ENCODE assay signal across 25 cellular contexts in the genomic region with DNA sequence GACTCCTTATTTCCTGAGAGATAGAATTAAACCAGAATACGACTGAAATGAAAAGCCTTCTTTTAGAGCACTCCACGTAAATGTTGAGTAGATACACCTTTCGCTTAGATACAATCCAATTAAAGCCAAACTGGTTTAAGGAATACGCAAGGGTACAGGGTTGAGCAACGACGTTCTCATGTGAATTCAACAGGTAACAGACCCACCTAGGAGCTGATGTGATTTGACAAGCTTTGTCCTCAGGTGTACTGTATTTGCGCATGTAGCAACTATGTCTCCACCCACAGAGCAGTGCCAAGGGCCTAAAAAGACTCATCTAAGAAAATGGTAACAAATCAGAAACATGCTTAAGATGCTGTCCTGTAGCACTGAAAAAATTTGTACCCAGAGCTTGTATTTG.
"Had no signal": no experiment of that assay in that cellular context is flagged by ENCODE, and none has a peak within 500 bp of the region (broad histone marks: within the 10 kb centered on the region; RNA-seq: fewer than 3 reads in every experiment).

No MANE protein-coding gene starts in this region.

- H3K27me3 ChIP-seq: right lobe of liver, upper lobe of left lung, uterus had no signal

- H3K4me3 ChIP-seq: esophagus squamous epithelium, left ventricle myocardium inferior, lower lobe of right lung, prostate gland, right lobe of liver, spleen, stomach, upper lobe of left lung, uterus had no signal

- H2AFZ ChIP-seq: parathyroid adenoma had no signal

- H3K36me3 ChIP-seq: esophagus squamous epithelium, left ventricle myocardium inferior, lower lobe of right lung, prostate gland, right lobe of liver, spleen, stomach, upper lobe of left lung, uterus had no signal

- DNase-seq: effector memory CD8-positive, alpha-beta T cell; esophagus squamous epithelium; foreskin fibroblast; immature natural killer cell; kidney; left cardiac atrium; left ventricle myocardium inferior; lower lobe of right lung; naive B cell; occipital lobe; right lobe of liver; spleen; stimulated activated CD4-positive, alpha-beta T cell treated with anti-CD3 and anti-CD28 coated beads, Interleukin-15, amount 100 ng/mL, for 24 hours; stimulated activated CD4-positive, alpha-beta T cell treated with anti-CD3 and anti-CD28 coated beads, Interleukin-1b, Interleukin-23, amount 100 ng/mL, for 48 hours; stimulated activated CD4-positive, alpha-beta T cell treated with anti-CD3 and anti-CD28 coated beads, Interleukin-4, amount 100 ng/mL, for 4 hours; stimulated activated naive CD4-positive, alpha-beta T cell; stomach; substantia nigra; upper lobe of left lung; uterus had no signal

- H3K9me3 ChIP-seq: esophagus squamous epithelium, left ventricle myocardium inferior, lower lobe of right lung, prostate gland, right lobe of liver, spleen, stomach, upper lobe of left lung, uterus had no signal

- H3K4me1 ChIP-seq: esophagus squamous epithelium, left ventricle myocardium inferior, lower lobe of right lung, parathyroid adenoma, prostate gland, right lobe of liver, spleen, stomach, upper lobe of left lung, uterus had no signal

- H3K4me3 Mint-ChIP-seq: dendritic cell treated with granulocyte-macrophage colony-stimulating factor and Interleukin-4, amounts not matched to agents 40 ng/mL and 50 ng/mL, for 4 days; effector memory CD8-positive, alpha-beta T cell; immature natural killer cell; memory B cell; naive B cell; nephron had no signal

- H3K36me3 Mint-ChIP-seq: immature natural killer cell, memory B cell had no signal

- ATAC-seq: effector memory CD8-positive, alpha-beta T cell; left cardiac atrium; lower lobe of right lung; right lobe of liver had no signal

- H3K9me3 Mint-ChIP-seq: dendritic cell treated with granulocyte-macrophage colony-stimulating factor and Interleukin-4, amounts not matched to agents 40 ng/mL and 50 ng/mL, for 4 days; effector memory CD8-positive, alpha-beta T cell; immature natural killer cell; nephron had no signal

- H3K4me1 Mint-ChIP-seq: nephron had no signal

- H3K79me2 ChIP-seq: parathyroid adenoma had no signal

- H3K27ac ChIP-seq: esophagus squamous epithelium, left ventricle myocardium inferior, lower lobe of right lung, parathyroid adenoma, prostate gland, right lobe of liver, spleen, stomach, upper lobe of left lung, uterus had no signal

- H3K27ac Mint-ChIP-seq: dendritic cell treated with granulocyte-macrophage colony-stimulating factor and Interleukin-4, amounts not matched to agents 40 ng/mL and 50 ng/mL, for 4 days; effector memory CD8-positive, alpha-beta T cell; immature natural killer cell; memory B cell; nephron had no signal
